In the genomic region with DNA sequence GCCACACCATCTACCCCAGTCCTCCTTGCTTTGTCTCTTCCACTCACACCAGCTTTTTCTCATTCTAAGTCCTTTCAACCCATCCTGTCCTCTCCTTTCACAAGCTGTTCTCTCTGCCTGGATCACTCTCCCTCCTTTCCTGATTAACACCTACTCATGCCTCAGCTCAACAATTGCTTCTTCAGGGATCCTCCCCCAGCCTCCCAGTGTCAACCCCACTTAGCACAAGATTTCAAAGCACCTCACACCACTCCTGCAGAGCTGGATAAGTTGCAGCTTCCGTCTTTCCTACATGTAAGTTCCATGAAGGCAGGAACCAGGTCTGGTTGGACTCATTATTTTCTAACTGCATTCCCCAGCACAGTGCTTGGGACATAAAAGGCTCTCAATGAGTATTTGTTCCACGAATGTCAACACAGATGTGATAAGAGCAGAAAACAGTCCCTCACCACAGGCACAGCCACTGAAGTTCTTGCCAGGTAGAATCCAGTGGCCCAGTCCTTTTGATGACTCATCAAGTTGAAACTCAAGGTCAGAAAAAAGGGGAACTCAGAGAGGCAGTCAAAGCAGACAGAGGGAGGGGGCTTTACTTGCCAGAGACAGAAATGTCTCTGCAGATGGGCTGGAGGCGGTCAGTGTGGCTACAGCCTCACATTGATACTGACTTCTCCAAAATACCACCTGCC, we compare ENCODE assay signal across 8 cellular contexts.
DNase-seq lines count a peak whose midpoint lies in the region; ATAC-seq and TF ChIP-seq lines count a peak whose summit lies in the region.

No MANE protein-coding gene starts in this region.

- H3K27me3 ChIP-seq in IMR-90 (ENCODE audit: control insufficient read depth, insufficient read depth, low read length) (no peaks in the 10 kb centered on the region), hepatocyte (no peaks in the 10 kb centered on the region)

- TF ChIP-seq CTCF in IMR-90 (conservative IDR thresholded peaks at IDR 0.05; ENCODE audit: low read depth, low read length): no peak
- TF ChIP-seq CTCF in hepatocyte (IDR thresholded peaks at IDR 0.05; ENCODE audit: poor library complexity): no peak
- TF ChIP-seq CTCF in chondrocyte (IDR thresholded peaks at IDR 0.05): no peak

- H3K36me3 Mint-ChIP-seq in chondrocyte (ENCODE audit: low read depth): no peaks in the 10 kb centered on the region

- POLR2A ChIA-PET in IMR-90 (lab: Charles Lee; ENCODE audit: unreplicated experiment): no interaction called here

- H3K56ac ChIP-seq in IMR-90 (ENCODE audit: extremely low read depth, insufficient read depth, low read length): no peak overlapping the region

- dilution Hi-C loops in IMR-90 (cut with HindIII; ENCODE audit: low sequenced_read_pairs, unreplicated experiment): no loop called here

- H3K36me3 ChIP-seq in IMR-90 (ENCODE audit: control insufficient read depth, insufficient read depth, low read length): no peaks in the 10 kb centered on the region
- H3K36me3 ChIP-seq in hepatocyte (replicated peaks; ENCODE audit: insufficient read depth, low read depth): no peaks in the 10 kb centered on the region

- TF ChIP-seq POLR2A in IMR-90 (IDR thresholded peaks at IDR 0.05; ENCODE audit: low read depth, low read length): no peak

- 100% methylated on average over 1 of the region's 3 CpGs; no CpG with 5 or more reads in 1 of the 2 experiments for WGBS in IMR-90 (ENCODE audit: extremely low coverage in 2 of 2, insufficient read length in 1 of 2), 2 experiments
- WGBS in hepatocyte (ENCODE audit: low lambda C conversion rate, missing lambda C conversion rate): 59% methylated on average over 3 of the region's 3 CpGs

- no peaks in the 10 kb centered on the region for H3K9me2 ChIP-seq in hepatocyte (replicated peaks; ENCODE audit: insufficient read depth)

- no peak overlapping the region for H3K27ac Mint-ChIP-seq in chondrocyte (ENCODE audit: unreplicated experiment)

- no peak for TF ChIP-seq RAD21 in IMR-90 (IDR thresholded peaks at IDR 0.05; ENCODE audit: low read length)

- H2AK9ac ChIP-seq in IMR-90 (replicated peaks; ENCODE audit: low read depth, low read length, poor library complexity): no peak overlapping the region

- DNase-seq in IMR-90 (no peak), hepatocyte (ENCODE audit: low spot score) (peak; percentile 20), cerebellar nuclear complex (lab: John Stamatoyannopoulos, UW) (no peak), chondrocyte (ENCODE audit: low spot score) (no peak), NCI-H146 (lab: John Stamatoyannopoulos, UW) (no peak)
- DNase-seq in stimulated activated CD4-positive, alpha-beta T cell treated with anti-CD3 and anti-CD28 coated beads, Interleukin-12 subunit alpha, Interleukin-12 subunit beta, amount 100 ng/mL, for 4 hours: no peak

- H3K4me3 Mint-ChIP-seq in chondrocyte (ENCODE audit: unreplicated experiment): no peak overlapping the region

- no peaks in the 10 kb centered on the region for H3K79me1 ChIP-seq in IMR-90 (ENCODE audit: low read depth in 1 of 2, low read length in 2 of 2)

- H3K4ac ChIP-seq in IMR-90 (ENCODE audit: low read depth, low read length): no peak overlapping the region

- H2BK5ac ChIP-seq in IMR-90 (ENCODE audit: low read depth, low read length, poor library complexity, severe bottlenecking): no peak overlapping the region

- H2AFZ ChIP-seq in IMR-90 (replicated peaks; ENCODE audit: low read length, poor library complexity): no peak overlapping the region
- no peak overlapping the region for H2AFZ ChIP-seq in hepatocyte

- no peak overlapping the region for H3K23ac ChIP-seq in IMR-90 (ENCODE audit: low read depth, low read length)

- in situ Hi-C loops in IMR-90 (cut with MboI; ENCODE audit: low sequenced_read_pairs): no loop called here

- intact Hi-C loops in IMR-90 (cut with micrococcal nuclease): no loop called here

- H3K4me1 Mint-ChIP-seq in chondrocyte (ENCODE audit: low read depth): no peaks in the 10 kb centered on the region

- H3K9me3 Mint-ChIP-seq in chondrocyte (ENCODE audit: low read depth): peaks cover 9% of the 10 kb centered on the region

- no peak overlapping the region for H4K91ac ChIP-seq in IMR-90 (ENCODE audit: insufficient read depth, low read depth, low read length)

- H3K9me3 ChIP-seq in IMR-90 (ENCODE audit: control insufficient read depth, insufficient read depth, low read length): peaks cover 2% of the 10 kb centered on the region; the same call in 1 of the 2 replicates
- H3K9me3 ChIP-seq in hepatocyte (ENCODE audit: low read depth): no peaks in the 10 kb centered on the region

- H2BK15ac ChIP-seq in IMR-90 (ENCODE audit: low read depth, low read length): no peak overlapping the region

- H4K8ac ChIP-seq in IMR-90 (ENCODE audit: low read depth in 2 of 2, low read length in 2 of 2): no peak overlapping the region

- H3K9ac ChIP-seq in IMR-90 (ENCODE audit: low read depth, low read length): no peak overlapping the region

- H3K14ac ChIP-seq in IMR-90 (replicated peaks; ENCODE audit: low read depth, low read length): no peak overlapping the region

- no peak overlapping the region for H2BK20ac ChIP-seq in IMR-90 (ENCODE audit: low read depth, low read length)

- no peak overlapping the region for H2BK120ac ChIP-seq in IMR-90 (ENCODE audit: low read depth, low read length)

- peaks cover 8% of the 10 kb centered on the region for H3K27me3 Mint-ChIP-seq in chondrocyte (ENCODE audit: low read depth)

- H3K4me1 ChIP-seq in IMR-90 (ENCODE audit: control insufficient read depth, insufficient read depth, low read length) (peaks cover 3% of the 10 kb centered on the region), hepatocyte (ENCODE audit: insufficient read depth) (peaks cover 16% of the 10 kb centered on the region)

- no peak overlapping the region for H2AK5ac ChIP-seq in IMR-90 (ENCODE audit: low read depth, low read length)

- H3K27ac ChIP-seq in IMR-90 (ENCODE audit: insufficient read depth, low read length): no peak overlapping the region
- no peak overlapping the region for H3K27ac ChIP-seq in hepatocyte

- no peak overlapping the region for H3K18ac ChIP-seq in IMR-90 (ENCODE audit: low read depth, low read length)

- H3K9me1 ChIP-seq in IMR-90 (ENCODE audit: insufficient read depth, low read length): no peaks in the 10 kb centered on the region

- H4K20me1 ChIP-seq in IMR-90 (ENCODE audit: insufficient read depth, low read length) (no peaks in the 10 kb centered on the region), hepatocyte (ENCODE audit: insufficient read depth, poor library complexity, severe bottlenecking) (no peaks in the 10 kb centered on the region)

- H3K4me3 ChIP-seq in IMR-90 (ENCODE audit: insufficient read depth, low read depth, low read length) (no peak overlapping the region), hepatocyte (no peak overlapping the region)

- ATAC-seq in GM18517 (IDR thresholded peaks at IDR 0.05; ENCODE audit: unreplicated experiment): peak; percentile 87
- peak; percentile 82 for ATAC-seq in GM21737 (IDR thresholded peaks at IDR 0.05; ENCODE audit: unreplicated experiment)
- no peak for ATAC-seq in IMR-90 (ENCODE audit: low read depth)

- H3K4me2 ChIP-seq in IMR-90 (ENCODE audit: low read depth, low read length) (no peak overlapping the region), hepatocyte (no peak overlapping the region)

- CTCF ChIA-PET in IMR-90 (lab: Yijun Ruan, JAX): interaction anchor here (0.6 kb wide), 1 partner anchor 58 kb away, joined by 4 read pairs; no protein-coding TSS in a partner anchor

- no peaks in the 10 kb centered on the region for H3K79me2 ChIP-seq in hepatocyte

- no peak overlapping the region for H4K5ac ChIP-seq in IMR-90 (ENCODE audit: low read depth, low read length)

- BruUV-seq in IMR-90 (replicated peaks; lab: Mats Ljungman, UMichigan): no TSS peak

TF ChIP-seq in IMR-90, 13 proteins besides CTCF, POLR2A, EP300 and RAD21:
- TF ChIP-seq MXI1 (IDR thresholded peaks at IDR 0.05; ENCODE audit: borderline replicate concordance, low read depth, low read length): no peak
- no peak for TF ChIP-seq USF2 (IDR thresholded peaks at IDR 0.05; ENCODE audit: low read depth, low read length)
- TF ChIP-seq CEBPB (IDR thresholded peaks at IDR 0.05; ENCODE audit: low read depth, low read length): no peak
- TF ChIP-seq MAFK (IDR thresholded peaks at IDR 0.05; ENCODE audit: low read depth, low read length): peak; percentile 65
- 0 out of 2 replicates have a peak, but pooled peaks have one; percentile 32 for TF ChIP-seq FOS (IDR thresholded peaks at IDR 0.05; ENCODE audit: low read depth, low read length)
- TF ChIP-seq NFE2L2 (IDR thresholded peaks at IDR 0.05; ENCODE audit: low read depth, low read length): no peak
